In genomic region chr1:85149805-85150204, GRCh38 we compare ENCODE assay signal across 16 cellular contexts. TPM values are rescaled to one million over a fixed set of nuclear protein-coding genes. Genes with fewer than 3 reads are reported as not detected.
DNase-seq lines count a peak whose midpoint lies in the region; ATAC-seq and TF ChIP-seq lines count a peak whose summit lies in the region.
"Had no signal": no experiment of that assay in that cellular context is flagged by ENCODE, and none has a peak within 500 bp of the region (broad histone marks: within the 10 kb centered on the region; RNA-seq: fewer than 3 reads in every experiment).

No MANE protein-coding gene starts in this region.

- no peaks in the 10 kb centered on the region for H3K9me3 Mint-ChIP-seq in activated CD8-positive, alpha-beta T cell treated with anti-CD3 and anti-CD28 coated beads for 36 hours
- H3K9me3 Mint-ChIP-seq in activated CD8-positive, alpha-beta T cell treated with anti-CD3 and anti-CD28 coated beads, Interleukin-2, amount 10 ng/mL, durations not matched to agents 7 days and 5 days (ENCODE audit: insufficient read depth): no peaks in the 10 kb centered on the region
- H3K9me3 Mint-ChIP-seq in WTC11 (no peaks in the 10 kb centered on the region), nephron progenitor cell (no peaks in the 10 kb centered on the region)
- H3K9me3 Mint-ChIP-seq: H9 had no signal

- peaks cover 4% of the 10 kb centered on the region for H3K27me3 Mint-ChIP-seq in activated CD8-positive, alpha-beta T cell treated with anti-CD3 and anti-CD28 coated beads for 36 hours
- H3K27me3 Mint-ChIP-seq in activated CD8-positive, alpha-beta T cell treated with anti-CD3 and anti-CD28 coated beads, Interleukin-2, amount 10 ng/mL, durations not matched to agents 7 days and 5 days (ENCODE audit: low read depth): peaks cover 2% of the 10 kb centered on the region
- H3K27me3 Mint-ChIP-seq in WTC11 (ENCODE audit: low read depth) (no peaks in the 10 kb centered on the region), nephron progenitor cell (ENCODE audit: low read depth, poor library complexity) (no peaks in the 10 kb centered on the region)

- H3K27me3 ChIP-seq in heart left ventricle: no peaks in the 10 kb centered on the region
- H3K27me3 ChIP-seq in MG63: no peaks in the 10 kb centered on the region
- H3K27me3 ChIP-seq: BLaER1, Peyer's patch had no signal

- no peak for TF ChIP-seq POLR2A in heart left ventricle (IDR thresholded peaks at IDR 0.05)

- H3K4me3 ChIP-seq in heart left ventricle (no peak overlapping the region), MG63 (no peak overlapping the region)
- H3K4me3 ChIP-seq: BLaER1, Peyer's patch had no signal

- H3K27ac ChIP-seq in heart left ventricle: peak overlapping the region in 7 of 12 donors; percentile 11 to 59 (median 41)
- H3K27ac ChIP-seq: BLaER1, Peyer's patch had no signal

- no peak for TF ChIP-seq CTCF in activated CD8-positive, alpha-beta T cell treated with anti-CD3 and anti-CD28 coated beads for 36 hours (IDR thresholded peaks at IDR 0.05)
- TF ChIP-seq CTCF in WTC11 (IDR thresholded peaks at IDR 0.05) (no peak), heart left ventricle (IDR thresholded peaks at IDR 0.05) (no peak), nephron progenitor cell (IDR thresholded peaks at IDR 0.05) (no peak)

- 6 to 28% (median 21%) methylated on average over 2 of the region's 2 CpGs for WGBS in heart left ventricle, 4 donors

- H3K4me3 Mint-ChIP-seq in activated CD8-positive, alpha-beta T cell treated with anti-CD3 and anti-CD28 coated beads for 36 hours: no peak overlapping the region
- no peak overlapping the region for H3K4me3 Mint-ChIP-seq in activated CD8-positive, alpha-beta T cell treated with anti-CD3 and anti-CD28 coated beads, Interleukin-2, amount 10 ng/mL, durations not matched to agents 7 days and 5 days
- H3K4me3 Mint-ChIP-seq in WTC11 (no peak overlapping the region), nephron progenitor cell (no peak overlapping the region)
- H3K4me3 Mint-ChIP-seq: H9 had no signal

- H3K36me3 Mint-ChIP-seq in activated CD8-positive, alpha-beta T cell treated with anti-CD3 and anti-CD28 coated beads for 36 hours (ENCODE audit: low read depth): no peaks in the 10 kb centered on the region
- H3K36me3 Mint-ChIP-seq in activated CD8-positive, alpha-beta T cell treated with anti-CD3 and anti-CD28 coated beads, Interleukin-2, amount 10 ng/mL, durations not matched to agents 7 days and 5 days (ENCODE audit: low read depth): no peaks in the 10 kb centered on the region
- no peaks in the 10 kb centered on the region for H3K36me3 Mint-ChIP-seq in WTC11
- no peaks in the 10 kb centered on the region for H3K36me3 Mint-ChIP-seq in nephron progenitor cell (ENCODE audit: low read depth)

- intact Hi-C loops in activated CD8-positive, alpha-beta T cell treated with anti-CD3 and anti-CD28 coated beads for 36 hours (cut with micrococcal nuclease): no loop called here
- intact Hi-C loops in heart left ventricle (cut with DNase I): loop anchor here in 1 of 10 donors (10.0 kb wide), 1 partner anchor 45 kb away; no protein-coding TSS in a partner anchor

- no peak for DNase-seq in activated CD8-positive, alpha-beta T cell treated with anti-CD3 and anti-CD28 coated beads for 36 hours
- no peak for DNase-seq in activated CD8-positive, alpha-beta T cell treated with anti-CD3 and anti-CD28 coated beads, Interleukin-2, amount 10 ng/mL, durations not matched to agents 7 days and 5 days
- DNase-seq in WTC11 (ENCODE audit: low spot score): no peak
- DNase-seq in heart left ventricle: peak in 3 of 5 donors; percentile 30 to 32 (median 30)
- DNase-seq in nephron progenitor cell: no peak
- no peak for DNase-seq in activated gamma-delta T cell treated with Interleukin-2 at 50 U/mL for 16 hours
- no peak for DNase-seq in stimulated activated CD4-positive, alpha-beta T cell treated with anti-CD3 and anti-CD28 coated beads, Interleukin-4, amount 100 ng/mL, for 1 hour
- DNase-seq in MG63: no peak
- DNase-seq: 8988T, H9, KBM-7, NCI-H1105, NCI-H187, Peyer's patch, SHP77 treated with DMSO at 0.1 percent for 48 hours had no signal

- CTCF ChIA-PET in activated CD8-positive, alpha-beta T cell treated with anti-CD3 and anti-CD28 coated beads for 36 hours (lab: Charles Lee): interaction anchor here (0.7 kb wide), 1 partner anchor 339 kb away, joined by 3 read pairs; no protein-coding TSS in a partner anchor
- CTCF ChIA-PET in activated CD8-positive, alpha-beta T cell treated with anti-CD3 and anti-CD28 coated beads, Interleukin-2, amount 10 ng/mL, durations not matched to agents 7 days and 5 days (lab: Charles Lee): interaction anchor here (1.0 to 1.8 kb wide), 6 partner anchors 20 to 205 kb away, joined by 3 to 12 read pairs (median 4); partner anchors contain the start of gene C1orf52
- CTCF ChIA-PET in WTC11 (lab: Charles Lee): no interaction called here

- H3K4me1 Mint-ChIP-seq in activated CD8-positive, alpha-beta T cell treated with anti-CD3 and anti-CD28 coated beads for 36 hours (ENCODE audit: low read depth): peaks cover 33% of the 10 kb centered on the region
- H3K4me1 Mint-ChIP-seq in activated CD8-positive, alpha-beta T cell treated with anti-CD3 and anti-CD28 coated beads, Interleukin-2, amount 10 ng/mL, durations not matched to agents 7 days and 5 days (ENCODE audit: low read depth): peaks cover 39% of the 10 kb centered on the region
- peaks cover 45% of the 10 kb centered on the region for H3K4me1 Mint-ChIP-seq in WTC11
- peaks cover 19% of the 10 kb centered on the region for H3K4me1 Mint-ChIP-seq in nephron progenitor cell

- peaks cover 0 to 37% (median 3%) of the 10 kb centered on the region in 12 donors for H3K4me1 ChIP-seq in heart left ventricle
- H3K4me1 ChIP-seq: BLaER1, Peyer's patch had no signal

- H3K9me3 ChIP-seq in heart left ventricle (no peaks in the 10 kb centered on the region), MG63 (no peaks in the 10 kb centered on the region)
- H3K9me3 ChIP-seq: BLaER1, Peyer's patch had no signal

- H3K36me3 ChIP-seq in heart left ventricle: no peaks in the 10 kb centered on the region
- H3K36me3 ChIP-seq in MG63: no peaks in the 10 kb centered on the region
- H3K36me3 ChIP-seq: BLaER1, Peyer's patch had no signal

- POLR2A ChIA-PET in activated CD8-positive, alpha-beta T cell treated with anti-CD3 and anti-CD28 coated beads for 36 hours (lab: Charles Lee): no interaction called here
- POLR2A ChIA-PET in activated CD8-positive, alpha-beta T cell treated with anti-CD3 and anti-CD28 coated beads, Interleukin-2, amount 10 ng/mL, durations not matched to agents 7 days and 5 days (lab: Charles Lee): interaction anchor here (0.6 kb wide), 1 partner anchor 35 kb away, joined by 3 read pairs; no protein-coding TSS in a partner anchor
- POLR2A ChIA-PET in WTC11 (lab: Charles Lee): no interaction called here

- H3K27ac Mint-ChIP-seq in activated CD8-positive, alpha-beta T cell treated with anti-CD3 and anti-CD28 coated beads for 36 hours: peak overlapping the region; percentile 1
- no peak overlapping the region for H3K27ac Mint-ChIP-seq in activated CD8-positive, alpha-beta T cell treated with anti-CD3 and anti-CD28 coated beads, Interleukin-2, amount 10 ng/mL, durations not matched to agents 7 days and 5 days
- H3K27ac Mint-ChIP-seq in WTC11 (no peak overlapping the region), nephron progenitor cell (peak overlapping the region; percentile 6)

- ATAC-seq in activated CD8-positive, alpha-beta T cell treated with anti-CD3 and anti-CD28 coated beads for 36 hours: no peak
- no peak for ATAC-seq in activated CD8-positive, alpha-beta T cell treated with anti-CD3 and anti-CD28 coated beads, Interleukin-2, amount 10 ng/mL, durations not matched to agents 7 days and 5 days
- ATAC-seq in WTC11: no peak
- ATAC-seq in heart left ventricle: peak; percentile 81 to 88 (median 84)

TF ChIP-seq in WTC11, 78 proteins besides CTCF, POLR2A, EP300 and RAD21:
- TF ChIP-seq ZBTB43 (CRISPR knock-in tag; IDR thresholded peaks at IDR 0.05) (no peak), USF2 (CRISPR knock-in tag; IDR thresholded peaks at IDR 0.05) (0 out of 2 replicates have a peak, but pooled peaks have one; percentile 48)
- TF ChIP-seq, protein P1, sequence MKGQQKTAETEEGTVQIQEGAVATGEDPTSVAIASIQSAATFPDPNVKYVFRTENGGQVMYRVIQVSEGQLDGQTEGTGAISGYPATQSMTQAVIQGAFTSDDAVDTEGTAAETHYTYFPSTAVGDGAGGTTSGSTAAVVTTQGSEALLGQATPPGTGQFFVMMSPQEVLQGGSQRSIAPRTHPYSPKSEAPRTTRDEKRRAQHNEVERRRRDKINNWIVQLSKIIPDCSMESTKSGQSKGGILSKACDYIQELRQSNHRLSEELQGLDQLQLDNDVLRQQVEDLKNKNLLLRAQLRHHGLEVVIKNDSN (CRISPR knock-in tag; IDR thresholded peaks at IDR 0.05): no peak
TF ChIP-seq in WTC11: peak in this region for 1.

RNA-seq across cellular contexts. Expression of gene SYDE2, which starts 51.0 kb away (rescaled TPM):
- 1 to 10 TPM; 4.8 to 5.2 TPM for total RNA-seq in activated CD8-positive, alpha-beta T cell treated with anti-CD3 and anti-CD28 coated beads for 36 hours
- 1 to 10 TPM; 1.9 to 2.6 TPM for total RNA-seq in activated CD8-positive, alpha-beta T cell treated with anti-CD3 and anti-CD28 coated beads, Interleukin-2, amount 10 ng/mL, durations not matched to agents 7 days and 5 days
- 11.0 to 13.8 TPM (median 11.4 TPM) in 3 replicates for total RNA-seq in WTC11 (2021)
- total RNA-seq in heart left ventricle: 10 to 100 TPM; 15.1 to 25.8 (median 23.0) TPM
- polyA plus RNA-seq in heart left ventricle: 1 to 10 TPM; 2.4 to 6.0 TPM
- 1.3 and 2.8 TPM in 2 replicates for total RNA-seq in MG63 (2014; rRNA removed; shearing (Covaris generic); ENCODE audit: low replicate concordance)

Comparison
In these comparisons a context has a peak if more than half of its experiments do, and no peak if none do; other contexts are left out.
1. H3K27ac Mint-ChIP-seq: peak in activated CD8-positive, alpha-beta T cell treated with anti-CD3 and anti-CD28 coated beads for 36 hours (single experiment) and nephron progenitor cell (single experiment); none in activated CD8-positive, alpha-beta T cell treated with anti-CD3 and anti-CD28 coated beads, Interleukin-2, amount 10 ng/mL, durations not matched to agents 7 days and 5 days (single experiment) and WTC11 (single experiment).
2. ATAC-seq: peak in heart left ventricle (4 of 4); none in activated CD8-positive, alpha-beta T cell treated with anti-CD3 and anti-CD28 coated beads for 36 hours (single experiment), activated CD8-positive, alpha-beta T cell treated with anti-CD3 and anti-CD28 coated beads, Interleukin-2, amount 10 ng/mL, durations not matched to agents 7 days and 5 days (single experiment) and WTC11 (single experiment).
3. DNase-seq: peak in heart left ventricle (3 of 5); none in activated CD8-positive, alpha-beta T cell treated with anti-CD3 and anti-CD28 coated beads for 36 hours (single experiment), activated CD8-positive, alpha-beta T cell treated with anti-CD3 and anti-CD28 coated beads, Interleukin-2, amount 10 ng/mL, durations not matched to agents 7 days and 5 days (single experiment), WTC11 (single experiment), nephron progenitor cell (single experiment), activated gamma-delta T cell treated with Interleukin-2 at 50 U/mL for 16 hours (single experiment), stimulated activated CD4-positive, alpha-beta T cell treated with anti-CD3 and anti-CD28 coated beads, Interleukin-4, amount 100 ng/mL, for 1 hour (single experiment) and MG63 (single experiment).